25 cellular contexts compared by ENCODE assay signal in the genomic region with DNA sequence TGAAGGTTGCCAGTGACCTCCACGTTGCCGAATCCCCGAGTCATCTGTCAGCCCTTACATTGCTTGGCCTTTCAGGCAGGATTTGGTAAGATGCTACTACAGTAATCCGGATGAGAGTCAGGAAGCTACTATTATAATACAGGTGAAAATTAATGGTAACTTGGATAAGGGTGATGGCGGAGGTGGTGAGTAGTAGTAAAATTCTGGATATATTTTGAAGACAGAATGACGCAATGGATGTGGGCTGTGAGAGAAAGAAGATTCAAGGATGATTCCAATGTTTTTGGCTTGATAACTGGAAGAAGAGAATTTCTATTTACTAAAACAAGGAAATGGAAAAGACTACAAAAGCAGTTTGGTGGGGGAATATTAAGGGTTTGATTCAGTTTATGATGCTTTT. TPM values are rescaled to one million over a fixed set of nuclear protein-coding genes. Genes with fewer than 3 reads are reported as not detected.
DNase-seq lines count a peak whose midpoint lies in the region; ATAC-seq, FAIRE-seq and TF ChIP-seq lines count a peak whose summit lies in the region.
"Had no signal": no experiment of that assay in that cellular context is flagged by ENCODE, and none has a peak within 500 bp of the region (broad histone marks: within the 10 kb centered on the region; RNA-seq: fewer than 3 reads in every experiment).

No MANE protein-coding gene starts in this region.

- no peak overlapping the region for H3K4me3 ChIP-seq in CD8-positive, alpha-beta T cell (ENCODE audit: low read depth, low read length)
- H3K4me3 ChIP-seq in K562 = no peak overlapping the region
- H3K4me3 ChIP-seq: ovary had no signal

- H3K9me1 ChIP-seq in K562 (ENCODE audit: control insufficient read depth, insufficient read depth, low read length) = no peaks in the 10 kb centered on the region

- intact Hi-C loops in activated CD4-positive, alpha-beta memory T cell treated with anti-CD3 and anti-CD28 coated beads for 36 hours (cut with micrococcal nuclease) = no loop called here
- intact Hi-C loops in CD8-positive, alpha-beta T cell (cut with DNase I, micrococcal nuclease) = loop anchor here in 1 of 2 experiments (10.0 kb wide), 1 partner anchor 1799 kb away; a partner anchor contains a TSS
- intact Hi-C loops in K562 (cut with micrococcal nuclease) = no loop called here

- peaks cover 19% of the 10 kb centered on the region for H3K4me1 ChIP-seq in CD8-positive, alpha-beta T cell (ENCODE audit: insufficient read depth, low read length)
- H3K4me1 ChIP-seq in K562 (replicated peaks in 1 of 2; ENCODE audit: control insufficient read depth in 2 of 2, insufficient read depth in 2 of 2, low read length in 2 of 2) = peaks cover 12 to 15% of the 10 kb centered on the region in 2 experiments

- no peak overlapping the region for H2AFZ ChIP-seq in K562 (ENCODE audit: low read depth, low read length)

- ATAC-seq in CD8-positive, alpha-beta T cell = no peak
- ATAC-seq in K562 (no peak), HG03097 (IDR thresholded peaks at IDR 0.05; ENCODE audit: low FRiP score, unreplicated experiment) (no peak)
- ATAC-seq in naive thymus-derived CD8-positive, alpha-beta T cell = no peak
- ATAC-seq: effector memory CD8-positive, alpha-beta T cell; esophagus mucosa had no signal

- TF ChIP-seq POLR2A in K562 (conservative IDR thresholded peaks at IDR 0.05) = no peak

- TF ChIP-seq EP300 in K562 (IDR thresholded peaks at IDR 0.05; ENCODE audit: low read length) = no peak

- H3K27ac ChIP-seq in CD8-positive, alpha-beta T cell (ENCODE audit: low read depth, low read length) = no peak overlapping the region
- no peak overlapping the region for H3K27ac ChIP-seq in K562 (ENCODE audit: extremely low read depth, low read depth, low read length)
- H3K27ac ChIP-seq: ovary had no signal

- H3K27ac Mint-ChIP-seq in activated CD4-positive, alpha-beta memory T cell treated with anti-CD3 and anti-CD28 coated beads, Interleukin-2, amount 10 ng/mL, durations not matched to agents 7 days and 5 days = no peak overlapping the region
- no peak overlapping the region for H3K27ac Mint-ChIP-seq in activated CD4-positive, alpha-beta memory T cell treated with anti-CD3 and anti-CD28 coated beads for 36 hours
- H3K27ac Mint-ChIP-seq in CD8-positive, alpha-beta T cell = no peak overlapping the region
- H3K27ac Mint-ChIP-seq in naive thymus-derived CD8-positive, alpha-beta T cell = peak overlapping the region in 4 of 10 donors; percentile 23 to 82 (median 68)

- no peaks in the 10 kb centered on the region; the same call in 1 of the 2 replicates for H4K20me1 ChIP-seq in K562 (replicated peaks; ENCODE audit: control insufficient read depth, insufficient read depth, low read length)

- in situ Hi-C loops in K562 (cut with MboI) = no loop called here

- no peak overlapping the region for H3K4me2 ChIP-seq in K562 (ENCODE audit: insufficient read depth, low read length)

- no peak for FAIRE-seq in K562 (lab: Jason Lieb, UNC)
- FAIRE-seq: H54, keratinocyte, small intestine had no signal

- H3K27me3 Mint-ChIP-seq in activated CD4-positive, alpha-beta memory T cell treated with anti-CD3 and anti-CD28 coated beads, Interleukin-2, amount 10 ng/mL, durations not matched to agents 7 days and 5 days = peaks cover 5% of the 10 kb centered on the region
- no peaks in the 10 kb centered on the region for H3K27me3 Mint-ChIP-seq in activated CD4-positive, alpha-beta memory T cell treated with anti-CD3 and anti-CD28 coated beads for 36 hours
- H3K27me3 Mint-ChIP-seq in CD8-positive, alpha-beta T cell (ENCODE audit: low read depth) = no peaks in the 10 kb centered on the region
- H3K27me3 Mint-ChIP-seq in naive thymus-derived CD8-positive, alpha-beta T cell = peaks cover 0 to 3% (median 0%) of the 10 kb centered on the region in 5 donors
- H3K27me3 Mint-ChIP-seq: effector memory CD8-positive, alpha-beta T cell had no signal

- H3K27me3 ChIP-seq in CD8-positive, alpha-beta T cell (ENCODE audit: insufficient read depth, low read length) = no peaks in the 10 kb centered on the region
- H3K27me3 ChIP-seq in K562 (ENCODE audit: control insufficient read depth in 2 of 2, insufficient read depth in 2 of 2, low read length in 2 of 2) = no peaks in the 10 kb centered on the region
- H3K27me3 ChIP-seq: ovary, stomach, vagina had no signal

- no peak overlapping the region for H3K9ac ChIP-seq in K562 (ENCODE audit: insufficient read depth in 1 of 2, low read depth in 2 of 2, low read length in 2 of 2)

- no TSS peak for BruUV-seq in K562 (replicated peaks; lab: Mats Ljungman, UMichigan)

- 84% methylated on average over 6 of the region's 6 CpGs for WGBS in K562 (ENCODE audit: insufficient coverage, low coverage, missing lambda C conversion rate)

- peaks cover 31% of the 10 kb centered on the region for H3K4me1 Mint-ChIP-seq in activated CD4-positive, alpha-beta memory T cell treated with anti-CD3 and anti-CD28 coated beads, Interleukin-2, amount 10 ng/mL, durations not matched to agents 7 days and 5 days
- peaks cover 31% of the 10 kb centered on the region for H3K4me1 Mint-ChIP-seq in activated CD4-positive, alpha-beta memory T cell treated with anti-CD3 and anti-CD28 coated beads for 36 hours (ENCODE audit: low read depth)
- H3K4me1 Mint-ChIP-seq in CD8-positive, alpha-beta T cell (ENCODE audit: low read depth) = peaks cover 36% of the 10 kb centered on the region
- peaks cover 28 to 43% (median 38%) of the 10 kb centered on the region in 4 donors for H3K4me1 Mint-ChIP-seq in naive thymus-derived CD8-positive, alpha-beta T cell

- TF ChIP-seq CTCF in CD8-positive, alpha-beta T cell (IDR thresholded peaks at IDR 0.05) = no peak
- no peak for TF ChIP-seq CTCF in K562 (IDR thresholded peaks at IDR 0.05 in 2 of 3, conservative IDR thresholded peaks at IDR 0.05 in 1 of 3; ENCODE audit: insufficient read depth in 2 of 3, low read depth in 1 of 3, low read length in 3 of 3)

- no peak for TF ChIP-seq RAD21 in K562 (CRISPR knock-in tag; conservative IDR thresholded peaks at IDR 0.05 in 1 of 2, IDR thresholded peaks at IDR 0.05 in 1 of 2)

- no peak for DNase-seq in activated CD4-positive, alpha-beta memory T cell treated with anti-CD3 and anti-CD28 coated beads, Interleukin-2, amount 10 ng/mL, durations not matched to agents 7 days and 5 days
- DNase-seq in activated CD4-positive, alpha-beta memory T cell treated with anti-CD3 and anti-CD28 coated beads for 36 hours = no peak
- no peak for DNase-seq in CD8-positive, alpha-beta T cell
- DNase-seq in K562 (ENCODE audit: extremely low read depth in 1 of 4, low spot score in 3 of 4) (no peak), D341Med (ENCODE audit: low spot score) (no peak)
- DNase-seq in naive thymus-derived CD8-positive, alpha-beta T cell = no peak
- DNase-seq in stimulated activated CD4-positive, alpha-beta T cell treated with anti-CD3 and anti-CD28 coated beads, Interleukin-2, amount 100 ng/mL, for 24 hours = no peak
- DNase-seq: activated effector memory CD4-positive, alpha-beta T cell treated with Interleukin-2 at 50 U/mL for 16 hours; central memory CD4-positive, alpha-beta T cell; DMS 273 treated with DMSO at 0.1 percent for 48 hours; effector memory CD8-positive, alpha-beta T cell; EL; MM.1S; NCI-H1930; NCI-H524; OCI-M1; ovary; retina; small intestine; stomach had no signal

- H3K4me3 Mint-ChIP-seq in activated CD4-positive, alpha-beta memory T cell treated with anti-CD3 and anti-CD28 coated beads, Interleukin-2, amount 10 ng/mL, durations not matched to agents 7 days and 5 days = peak overlapping the region; percentile 30
- no peak overlapping the region for H3K4me3 Mint-ChIP-seq in activated CD4-positive, alpha-beta memory T cell treated with anti-CD3 and anti-CD28 coated beads for 36 hours
- peak overlapping the region; percentile 22 for H3K4me3 Mint-ChIP-seq in CD8-positive, alpha-beta T cell
- peak overlapping the region in 8 of 10 donors; percentile 20 to 98 (median 70) for H3K4me3 Mint-ChIP-seq in naive thymus-derived CD8-positive, alpha-beta T cell

- H3K36me3 ChIP-seq in CD8-positive, alpha-beta T cell (ENCODE audit: insufficient read depth, low read length) = no peaks in the 10 kb centered on the region
- peaks cover 25% of the 10 kb centered on the region for H3K36me3 ChIP-seq in K562 (ENCODE audit: control insufficient read depth, insufficient read depth, low read length)
- H3K36me3 ChIP-seq: ovary, vagina had no signal

- no peaks in the 10 kb centered on the region for H3K9me3 ChIP-seq in CD8-positive, alpha-beta T cell (ENCODE audit: low read length)
- no peaks in the 10 kb centered on the region for H3K9me3 ChIP-seq in K562 (replicated peaks; ENCODE audit: control insufficient read depth, insufficient read depth, low read depth, low read length)
- H3K9me3 ChIP-seq: ovary, stomach, vagina had no signal

- CTCF ChIA-PET in activated CD4-positive, alpha-beta memory T cell treated with anti-CD3 and anti-CD28 coated beads, Interleukin-2, amount 10 ng/mL, durations not matched to agents 7 days and 5 days (lab: Charles Lee) = interaction anchor here (2.4 kb wide), 1 partner anchor 8 kb away, joined by 6 read pairs; no protein-coding TSS in a partner anchor
- CTCF ChIA-PET in activated CD4-positive, alpha-beta memory T cell treated with anti-CD3 and anti-CD28 coated beads for 36 hours (lab: Charles Lee) = interaction anchor here (1.6 kb wide), 1 partner anchor 478 kb away, joined by 6 read pairs; no protein-coding TSS in a partner anchor
- CTCF ChIA-PET in CD8-positive, alpha-beta T cell (lab: Charles Lee) = interaction anchor here (0.6 to 1.0 kb wide), 2 partner anchors 462 to 478 kb away, joined by 3 read pairs; no protein-coding TSS in a partner anchor
- CTCF ChIA-PET in K562 (lab: Yijun Ruan, JAX; ENCODE audit: low intra/inter-chr PET ratio) = no interaction called here

- H3K79me2 ChIP-seq in K562 (ENCODE audit: control insufficient read depth, insufficient read depth, low read length) = peaks cover 33% of the 10 kb centered on the region

- H3K36me3 Mint-ChIP-seq in activated CD4-positive, alpha-beta memory T cell treated with anti-CD3 and anti-CD28 coated beads, Interleukin-2, amount 10 ng/mL, durations not matched to agents 7 days and 5 days (ENCODE audit: low read depth) = peaks cover 16% of the 10 kb centered on the region
- peaks cover 9% of the 10 kb centered on the region for H3K36me3 Mint-ChIP-seq in activated CD4-positive, alpha-beta memory T cell treated with anti-CD3 and anti-CD28 coated beads for 36 hours
- H3K36me3 Mint-ChIP-seq in CD8-positive, alpha-beta T cell = peaks cover 23% of the 10 kb centered on the region
- peaks cover 0 to 18% (median 7%) of the 10 kb centered on the region in 3 donors for H3K36me3 Mint-ChIP-seq in naive thymus-derived CD8-positive, alpha-beta T cell

- POLR2A ChIA-PET in activated CD4-positive, alpha-beta memory T cell treated with anti-CD3 and anti-CD28 coated beads, Interleukin-2, amount 10 ng/mL, durations not matched to agents 7 days and 5 days (lab: Charles Lee) = no interaction called here
- POLR2A ChIA-PET in activated CD4-positive, alpha-beta memory T cell treated with anti-CD3 and anti-CD28 coated beads for 36 hours (lab: Charles Lee) = no interaction called here
- POLR2A ChIA-PET in CD8-positive, alpha-beta T cell (lab: Charles Lee) = no interaction called here
- POLR2A ChIA-PET in K562 (lab: Yijun Ruan, JAX) = interaction anchor here (0.6 kb wide), 1 partner anchor 9 kb away, joined by 5 read pairs; no protein-coding TSS in a partner anchor
- POLR2A ChIA-PET in naive thymus-derived CD8-positive, alpha-beta T cell (lab: Charles Lee) = no interaction called here

- H3K9me3 Mint-ChIP-seq in activated CD4-positive, alpha-beta memory T cell treated with anti-CD3 and anti-CD28 coated beads, Interleukin-2, amount 10 ng/mL, durations not matched to agents 7 days and 5 days = no peaks in the 10 kb centered on the region
- no peaks in the 10 kb centered on the region for H3K9me3 Mint-ChIP-seq in activated CD4-positive, alpha-beta memory T cell treated with anti-CD3 and anti-CD28 coated beads for 36 hours
- H3K9me3 Mint-ChIP-seq in CD8-positive, alpha-beta T cell = no peaks in the 10 kb centered on the region
- no peaks in the 10 kb centered on the region for H3K9me3 Mint-ChIP-seq in naive thymus-derived CD8-positive, alpha-beta T cell
- H3K9me3 Mint-ChIP-seq: effector memory CD8-positive, alpha-beta T cell had no signal

RNA-seq across cellular contexts. Expression of a gene that starts 1.4 kb away (rescaled TPM):
- total RNA-seq in activated CD4-positive, alpha-beta memory T cell treated with anti-CD3 and anti-CD28 coated beads, Interleukin-2, amount 10 ng/mL, durations not matched to agents 7 days and 5 days = 10 to 100 TPM; 23.8 to 26.7 TPM
- total RNA-seq in activated CD4-positive, alpha-beta memory T cell treated with anti-CD3 and anti-CD28 coated beads for 36 hours = 10 to 100 TPM; 18.9 to 19.8 TPM
- total RNA-seq in CD8-positive, alpha-beta T cell = 10 to 100 TPM; 33.9 to 37.5 TPM
- 37.8 and 67.4 TPM in 2 replicates for total RNA-seq in K562 (2011; cell fraction: chromatin; rRNA removed; ENCODE audit: low replicate concordance)
- 41.7 and 47.7 TPM in 2 replicates for total RNA-seq in K562 (2011; cell fraction: nucleolus; rRNA removed)
- total RNA-seq in K562 (2011; cell fraction: nucleoplasm; rRNA removed) = 40.8 and 49.2 TPM in 2 replicates
- total RNA-seq in K562 (2014; rRNA removed) = 22.1 and 30.2 TPM in 2 replicates
- total RNA-seq in K562 (2014; rRNA removed; fragmentation: Illumina TruSeq; extraction: Trizol) = 12.9 and 15.1 TPM in 2 replicates
- 20.5 and 22.0 TPM in 2 replicates for total RNA-seq in K562 (2015; rRNA removed; fragmentation: Illumina TruSeq; extraction: Trizol)
- total RNA-seq in K562 (2021) = 31.0 and 31.5 TPM in 2 replicates
- polyA plus RNA-seq in K562 (2011; rRNA removed) = 10.2 and 13.3 TPM in 2 replicates
- 12.4 and 17.8 TPM in 2 replicates for polyA plus RNA-seq in K562 (2011; cell fraction: cytosol; rRNA removed)
- 27.1 and 42.9 TPM in 2 replicates for polyA plus RNA-seq in K562 (2011; cell fraction: nucleus; rRNA removed)
- polyA plus RNA-seq in K562 (2012) = 21.6 and 29.2 TPM in 2 replicates
- polyA plus RNA-seq in K562 (2014; fragmentation: Illumina TruSeq; extraction: Trizol) = 24.1 and 26.2 TPM in 2 replicates
- polyA plus RNA-seq in K562 (2014; fragmentation: Nextera tagmentation; extraction: Ambion mirVana) = 1 to 10 TPM; 3.5 to 4.7 TPM
- polyA plus RNA-seq in K562 (2014; rRNA removed) = 18.4 and 20.3 TPM in 2 replicates
- polyA minus RNA-seq in K562 (2011; rRNA and poly(A)+ RNA removed) = 7.6 and 8.6 TPM in 2 replicates
- polyA minus RNA-seq in K562 (2011; cell fraction: cytosol; rRNA and poly(A)+ RNA removed) = 11.4 and 13.2 TPM in 2 replicates
- 14.1 and 15.7 TPM in 2 replicates for polyA minus RNA-seq in K562 (2011; cell fraction: nucleus; rRNA and poly(A)+ RNA removed)
- total RNA-seq in naive thymus-derived CD8-positive, alpha-beta T cell = 10 to 100 TPM; 25.5 to 27.9 TPM
- polyA plus RNA-seq in naive thymus-derived CD8-positive, alpha-beta T cell = 10 to 100 TPM; 13.1 to 25.0 (median 16.6) TPM
